3 cellular contexts compared by ENCODE assay signal in genomic region chr3:152644478-152644877, GRCh38.
TF ChIP-seq lines count a peak whose summit lies in the region.

No MANE protein-coding gene starts in this region.

TF ChIP-seq in HEK293, 187 proteins besides CTCF, POLR2A, EP300 and RAD21 (continued from another document):
- TF ChIP-seq REST (tag by site-specific recombination; IDR thresholded peaks at IDR 0.05) = no peak

TF ChIP-seq in K562, 482 proteins besides CTCF, POLR2A, EP300 and RAD21 (continued from another document):
- TF ChIP-seq ID3 (CRISPR knock-in tag; IDR thresholded peaks at IDR 0.05) = no peak
- no peak for TF ChIP-seq ID3 (tag; IDR thresholded peaks at IDR 0.05)
- TF ChIP-seq ZNF395 (CRISPR knock-in tag; IDR thresholded peaks at IDR 0.05) = no peak
- TF ChIP-seq XRCC3 (IDR thresholded peaks at IDR 0.05) = no peak
- no peak for TF ChIP-seq DMBX1 (CRISPR knock-in tag; IDR thresholded peaks at IDR 0.05; ENCODE audit: borderline replicate concordance)
- TF ChIP-seq ZNF699 (CRISPR knock-in tag; IDR thresholded peaks at IDR 0.05; ENCODE audit: insufficient replicate concordance) = no peak
- no peak for TF ChIP-seq NCOA6 (IDR thresholded peaks at IDR 0.05)
- TF ChIP-seq RBM25 (IDR thresholded peaks at IDR 0.05; ENCODE audit: low read depth, low read length, severe bottlenecking) = peak; percentile 99
- TF ChIP-seq CBX3 (IDR thresholded peaks at IDR 0.05; ENCODE audit: borderline replicate concordance in 1 of 2, low read length in 2 of 2) = peak in 1 of 2 experiments; percentile 82; a peak in 2 of 3 replicates
- peak; percentile 94 for TF ChIP-seq ZNF184 (CRISPR knock-in tag; IDR thresholded peaks at IDR 0.05)
- no peak for TF ChIP-seq ZBTB12 (CRISPR knock-in tag; IDR thresholded peaks at IDR 0.05)
- no peak for TF ChIP-seq ZNF778 (CRISPR knock-in tag; IDR thresholded peaks at IDR 0.05)
- TF ChIP-seq TRIM28 (IDR thresholded peaks at IDR 0.05) = peak; percentile 62; the same call in 1 of the 2 replicates

TF ChIP-seq in neural cell, 6 proteins besides CTCF, POLR2A, EP300 and RAD21 (continued from another document):
- TF ChIP-seq POLR2AphosphoS5 (IDR thresholded peaks at IDR 0.05) (no peak), MXI1 (conservative IDR thresholded peaks at IDR 0.05; ENCODE audit: poor library complexity, severe bottlenecking) (no peak), REST (IDR thresholded peaks at IDR 0.05; ENCODE audit: borderline replicate concordance) (no peak)
